Comparison of ENCODE assay signal across 29 cellular contexts in genomic region chr5:145701404-145701803, GRCh38.
DNase-seq lines count a peak whose midpoint lies in the region; TF ChIP-seq lines count a peak whose summit lies in the region.
"Had no signal": no experiment of that assay in that cellular context is flagged by ENCODE, and none has a peak within 500 bp of the region (broad histone marks: within the 10 kb centered on the region; RNA-seq: fewer than 3 reads in every experiment).

No MANE protein-coding gene starts in this region.

- H3K4me1 ChIP-seq in PC-9 (replicated peaks; ENCODE audit: insufficient read depth), result no peaks in the 10 kb centered on the region
- H3K4me1 ChIP-seq in endodermal cell (ENCODE audit: control insufficient read depth, insufficient read depth, low read length), result no peaks in the 10 kb centered on the region
- H3K4me1 ChIP-seq in BE2C, result no peaks in the 10 kb centered on the region
- H3K4me1 ChIP-seq: HAP-1, Peyer's patch, vagina had no signal

- H3K9me2 ChIP-seq in PC-9 (ENCODE audit: insufficient read depth), result no peaks in the 10 kb centered on the region

- no TSS peak for BruUV-seq in PC-9 (replicated peaks; lab: Mats Ljungman, UMichigan)

- H3K27ac ChIP-seq in PC-9, result no peak overlapping the region
- H3K27ac ChIP-seq in endodermal cell (ENCODE audit: low read depth, low read length), result no peak overlapping the region
- H3K27ac ChIP-seq: heart left ventricle, Peyer's patch, vagina had no signal

- H3K9ac ChIP-seq in endodermal cell (ENCODE audit: extremely low read depth, low read length, poor library complexity, severe bottlenecking), result no peak overlapping the region

- no peaks in the 10 kb centered on the region for H3K36me3 Mint-ChIP-seq in endodermal cell (ENCODE audit: low read depth)
- H3K36me3 Mint-ChIP-seq in osteocyte (ENCODE audit: unreplicated experiment), result no peaks in the 10 kb centered on the region
- H3K36me3 Mint-ChIP-seq: brain; CD8-positive, alpha-beta memory T cell; WTC11 had no signal

- no peaks in the 10 kb centered on the region for H3K4me1 Mint-ChIP-seq in endodermal cell
- peaks cover 3% of the 10 kb centered on the region for H3K4me1 Mint-ChIP-seq in osteocyte (ENCODE audit: unreplicated experiment)
- H3K4me1 Mint-ChIP-seq: brain; CD8-positive, alpha-beta memory T cell; stimulated activated naive CD8-positive, alpha-beta T cell treated with anti-CD3 and anti-CD28 coated beads, Interleukin-15, amount 100 ng/mL, for 72 hours; WTC11 had no signal

- H3K4me2 ChIP-seq in PC-9, result no peak overlapping the region

- H3K9me3 Mint-ChIP-seq in endodermal cell (no peaks in the 10 kb centered on the region), osteocyte (ENCODE audit: unreplicated experiment) (no peaks in the 10 kb centered on the region)
- H3K9me3 Mint-ChIP-seq: activated T-cell treated with anti-CD3 and anti-CD28 coated beads, Interleukin-2, amount 50 U/mL, for 4 hours; brain; stimulated activated naive CD8-positive, alpha-beta T cell treated with anti-CD3 and anti-CD28 coated beads, Interleukin-15, amount 100 ng/mL, for 72 hours; WTC11 had no signal

- POLR2A ChIA-PET in PC-9 (lab: Charles Lee; ENCODE audit: unreplicated experiment), result no interaction called here

- CTCF ChIA-PET in PC-9 (lab: Charles Lee), result no interaction called here

- H3K9me3 ChIP-seq in PC-9 (ENCODE audit: insufficient read depth, low read depth), result no peaks in the 10 kb centered on the region
- H3K9me3 ChIP-seq in endodermal cell (ENCODE audit: control insufficient read depth, low read length), result no peaks in the 10 kb centered on the region
- no peaks in the 10 kb centered on the region for H3K9me3 ChIP-seq in BE2C
- H3K9me3 ChIP-seq: HAP-1, heart left ventricle, Peyer's patch, vagina had no signal

- TF ChIP-seq CTCF in PC-9 (conservative IDR thresholded peaks at IDR 0.05) (0 out of 2 replicates have a peak, but pooled peaks have one; percentile 31), endodermal cell (conservative IDR thresholded peaks at IDR 0.05) (peak; percentile 67), osteocyte (IDR thresholded peaks at IDR 0.05) (peak; percentile 10), BE2C (IDR thresholded peaks at IDR 0.05; ENCODE audit: low read depth, low read length) (no peak)

- H3K4me3 Mint-ChIP-seq in endodermal cell (no peak overlapping the region), osteocyte (ENCODE audit: unreplicated experiment) (no peak overlapping the region)
- H3K4me3 Mint-ChIP-seq: activated T-cell treated with anti-CD3 and anti-CD28 coated beads, Interleukin-2, amount 50 U/mL, for 4 hours; brain; CD8-positive, alpha-beta memory T cell; stimulated activated naive CD8-positive, alpha-beta T cell treated with anti-CD3 and anti-CD28 coated beads, Interleukin-15, amount 100 ng/mL, for 72 hours; WTC11 had no signal

- H3K79me2 ChIP-seq in PC-9 (ENCODE audit: low read depth), result no peaks in the 10 kb centered on the region

- DNase-seq in DMS 273 (lab: John Stamatoyannopoulos, UW; ENCODE audit: unreplicated experiment), result peak; percentile 1
- DNase-seq in DMS 273 treated with DMSO at 0.1 percent for 48 hours (lab: John Stamatoyannopoulos, UW), result no peak
- no peak for DNase-seq in PC-9
- no peak for DNase-seq in endodermal cell
- no peak for DNase-seq in osteocyte (ENCODE audit: extremely low spot score, unreplicated experiment)
- DNase-seq in posterior vena cava (ENCODE audit: low spot score), result no peak
- DNase-seq in NCI-H2171 (lab: John Stamatoyannopoulos, UW), result no peak
- no peak for DNase-seq in BE2C
- DNase-seq: 8988T; activated CD4-positive, alpha-beta T cell treated with anti-CD3 and anti-CD28 coated beads, Interleukin-2, amount 50 U/mL, for 1 hour; activated T-cell treated with anti-CD3 and anti-CD28 coated beads, Interleukin-2, amount 50 U/mL, for 4 hours; CD8-positive, alpha-beta memory T cell; DMS79; effector CD4-positive, alpha-beta T cell; foreskin fibroblast; GF-D8; heart left ventricle; KG1; NCI-H146; NCI-H510A; NK-92 treated with Interleukin-12 subunit alpha and Interleukin-12 subunit beta, amount 100 ng/mL, for 24 hours; Peyer's patch; stimulated activated naive CD8-positive, alpha-beta T cell treated with anti-CD3 and anti-CD28 coated beads, Interleukin-15, amount 100 ng/mL, for 72 hours; SW 1271; T1000 had no signal

- H3F3A ChIP-seq in PC-9 (ENCODE audit: insufficient read depth, low read depth), result no peaks in the 10 kb centered on the region

- H3K27ac Mint-ChIP-seq in endodermal cell, result no peak overlapping the region
- H3K27ac Mint-ChIP-seq in osteocyte (ENCODE audit: unreplicated experiment), result no peak overlapping the region
- H3K27ac Mint-ChIP-seq: brain; CD8-positive, alpha-beta memory T cell; stimulated activated naive CD8-positive, alpha-beta T cell treated with anti-CD3 and anti-CD28 coated beads, Interleukin-15, amount 100 ng/mL, for 72 hours; WTC11 had no signal

- no peaks in the 10 kb centered on the region for H3K36me3 ChIP-seq in PC-9 (ENCODE audit: low read depth)
- H3K36me3 ChIP-seq in endodermal cell (ENCODE audit: control insufficient read depth, insufficient read depth, low read length), result no peaks in the 10 kb centered on the region
- no peaks in the 10 kb centered on the region for H3K36me3 ChIP-seq in BE2C
- H3K36me3 ChIP-seq: HAP-1, heart left ventricle, Peyer's patch, vagina had no signal

- H3K4me3 ChIP-seq in PC-9 (no peak overlapping the region), endodermal cell (ENCODE audit: low read length) (no peak overlapping the region), BE2C (ENCODE audit: low read depth, low read length) (no peak overlapping the region)
- H3K4me3 ChIP-seq: HAP-1, heart left ventricle, Peyer's patch, vagina had no signal

- H4K20me1 ChIP-seq in PC-9 (ENCODE audit: insufficient read depth), result no peaks in the 10 kb centered on the region

- H3K27me3 Mint-ChIP-seq in endodermal cell (ENCODE audit: insufficient read depth) (no peaks in the 10 kb centered on the region), osteocyte (ENCODE audit: unreplicated experiment) (no peaks in the 10 kb centered on the region)
- H3K27me3 Mint-ChIP-seq: CD8-positive, alpha-beta memory T cell; stimulated activated naive CD8-positive, alpha-beta T cell treated with anti-CD3 and anti-CD28 coated beads, Interleukin-15, amount 100 ng/mL, for 72 hours had no signal

- WGBS in endodermal cell (ENCODE audit: insufficient coverage in 1 of 2, insufficient read length in 1 of 2), 2 experiments, result 90% methylated on average over 3 of the region's 3 CpGs; no CpG with 5 or more reads in 1 of the 2 experiments

- no peak overlapping the region for H2AFZ ChIP-seq in PC-9

- H3K27me3 ChIP-seq in PC-9 (ENCODE audit: insufficient read depth, low read depth), result no peaks in the 10 kb centered on the region
- no peaks in the 10 kb centered on the region for H3K27me3 ChIP-seq in endodermal cell (ENCODE audit: control insufficient read depth, insufficient read depth, low read length, poor library complexity, severe bottlenecking)
- H3K27me3 ChIP-seq in BE2C, result no peaks in the 10 kb centered on the region
- H3K27me3 ChIP-seq: heart left ventricle, Peyer's patch, vagina had no signal

- intact Hi-C loops in PC-9 (cut with micrococcal nuclease; ENCODE audit: unreplicated experiment), result no loop called here
- intact Hi-C loops in posterior vena cava (cut with DNase I), result no loop called here
